In the genomic region with DNA sequence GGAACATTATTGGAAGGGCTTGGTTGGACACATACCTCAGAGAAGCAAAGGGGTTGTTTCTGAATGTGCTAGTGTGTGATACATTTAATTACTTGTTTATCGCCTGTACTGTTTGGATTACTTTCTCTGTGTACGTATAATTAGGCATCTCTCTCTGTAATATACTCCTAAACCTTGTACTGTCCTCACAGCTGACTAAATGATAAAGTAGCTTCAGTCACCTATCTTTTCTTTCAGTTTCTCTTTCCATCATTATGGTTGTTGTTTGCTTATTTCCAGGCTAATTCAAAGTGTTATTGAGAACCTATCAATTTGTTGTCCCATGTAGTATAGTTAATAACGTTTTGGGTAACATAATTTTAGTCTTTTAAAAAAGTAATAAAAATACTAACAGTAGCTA, we compare ENCODE assay signal across 15 cellular contexts. TPM values are rescaled to one million over a fixed set of nuclear protein-coding genes. Genes with fewer than 3 reads are reported as not detected.
A peak's percentile ranks its signal among the peaks of the same experiment; 100 is the strongest.
DNase-seq lines count a peak whose midpoint lies in the region; ATAC-seq and TF ChIP-seq lines count a peak whose summit lies in the region.
"Had no signal": no experiment of that assay in that cellular context is flagged by ENCODE, and none has a peak within 500 bp of the region (broad histone marks: within the 10 kb centered on the region; RNA-seq: fewer than 3 reads in every experiment).

No MANE protein-coding gene starts in this region.

- H3K9me3 Mint-ChIP-seq in activated T-helper 17 cell treated with anti-CD3 and anti-CD28 coated beads, Interleukin-2, amount 50 U/mL, for 72 hours: no peaks in the 10 kb centered on the region

- ATAC-seq in GM18502 (IDR thresholded peaks at IDR 0.05; ENCODE audit: poor library complexity, unreplicated experiment) (peak; percentile 63), HG02642 (IDR thresholded peaks at IDR 0.05; ENCODE audit: poor library complexity, unreplicated experiment) (peak; percentile 62)
- ATAC-seq in activated T-helper 17 cell treated with anti-CD3 and anti-CD28 coated beads, Interleukin-2, amount 50 U/mL, for 72 hours (replicated peaks): peak; percentile 66
- ATAC-seq: left lung, PC-3 had no signal

- BruUV-seq in A673 (replicated peaks; lab: Mats Ljungman, UMichigan): no TSS peak

- POLR2A ChIA-PET in A673 (lab: Charles Lee; ENCODE audit: low non-redundant PET): no interaction called here

- H3K4me1 Mint-ChIP-seq in activated T-helper 17 cell treated with anti-CD3 and anti-CD28 coated beads, Interleukin-2, amount 50 U/mL, for 72 hours: peaks cover 25% of the 10 kb centered on the region

- H3K27ac Mint-ChIP-seq in activated T-helper 17 cell treated with anti-CD3 and anti-CD28 coated beads, Interleukin-2, amount 50 U/mL, for 72 hours: no peak overlapping the region
- H3K27ac Mint-ChIP-seq: naive B cell had no signal

- H3K27me3 Mint-ChIP-seq in activated T-helper 17 cell treated with anti-CD3 and anti-CD28 coated beads, Interleukin-2, amount 50 U/mL, for 72 hours: no peaks in the 10 kb centered on the region
- H3K27me3 Mint-ChIP-seq: naive B cell had no signal

- DNase-seq in A673 (ENCODE audit: low spot score): no peak
- DNase-seq in GM20000 (ENCODE audit: low spot score): no peak
- DNase-seq in stimulated activated CD4-positive, alpha-beta T cell treated with anti-CD3 and anti-CD28 coated beads, Interleukin-12 subunit alpha, Interleukin-12 subunit beta, amount 100 ng/mL, for 4 hours: no peak
- no peak for DNase-seq in NCI-H2107 treated with DMSO at 0.1 percent for 48 hours (lab: John Stamatoyannopoulos, UW; ENCODE audit: unreplicated experiment)
- no peak for DNase-seq in GM19238 (ENCODE audit: insufficient read length, low spot score)
- DNase-seq: DMS79 treated with DMSO at 0.1 percent for 48 hours, left lung, naive B cell, PC-3 had no signal

- intact Hi-C loops in A673 (cut with micrococcal nuclease; ENCODE audit: unreplicated experiment): no loop called here

- TF ChIP-seq CTCF in A673 (conservative IDR thresholded peaks at IDR 0.05; ENCODE audit: low read depth, low read length) (no peak), GM20000 (IDR thresholded peaks at IDR 0.05; ENCODE audit: extremely low read depth, missing control alignments) (no peak)

- no peak overlapping the region for H3K4me3 ChIP-seq in A673 (ENCODE audit: low read depth, low read length, poor library complexity, severe bottlenecking)
- H3K4me3 ChIP-seq: ascending aorta, HAP-1, left lung, tibial nerve had no signal

- peak overlapping the region; percentile 3 for H3K27ac ChIP-seq in A673 (ENCODE audit: low read depth, low read length, poor library complexity, severe bottlenecking)
- H3K27ac ChIP-seq: ascending aorta had no signal

- H3K36me3 Mint-ChIP-seq in activated T-helper 17 cell treated with anti-CD3 and anti-CD28 coated beads, Interleukin-2, amount 50 U/mL, for 72 hours (ENCODE audit: low read depth): peaks cover 70% of the 10 kb centered on the region

- H3K4me1 ChIP-seq in A673 (ENCODE audit: insufficient read depth, low read length, poor library complexity, severe bottlenecking): peaks cover 38% of the 10 kb centered on the region

- no peaks in the 10 kb centered on the region for H3K9me3 ChIP-seq in A673 (ENCODE audit: low read depth, low read length, poor library complexity, severe bottlenecking)
- H3K9me3 ChIP-seq: ascending aorta, left lung had no signal

- CTCF ChIA-PET in A673 (lab: Charles Lee): interaction anchor here (0.6 kb wide), 1 partner anchor 123 kb away, joined by 3 read pairs; no protein-coding TSS in a partner anchor

- H3K27me3 ChIP-seq in A673 (replicated peaks; ENCODE audit: insufficient read depth, low read depth, low read length, poor library complexity): no peaks in the 10 kb centered on the region
- H3K27me3 ChIP-seq: ascending aorta, left lung, tibial nerve had no signal

- no peaks in the 10 kb centered on the region for H3K36me3 ChIP-seq in A673 (ENCODE audit: insufficient read depth, low read length, poor library complexity, severe bottlenecking)
- H3K36me3 ChIP-seq: HAP-1 had no signal

- H3K4me3 Mint-ChIP-seq in activated T-helper 17 cell treated with anti-CD3 and anti-CD28 coated beads, Interleukin-2, amount 50 U/mL, for 72 hours: peak overlapping the region; percentile 55
- H3K4me3 Mint-ChIP-seq: naive B cell had no signal

RNA-seq across cellular contexts. Expression of a gene that starts 34.0 kb away (rescaled TPM):
- total RNA-seq in A673 (2021): 17.3 and 21.1 TPM in 2 replicates
- total RNA-seq in activated T-helper 17 cell treated with anti-CD3 and anti-CD28 coated beads, Interleukin-2, amount 50 U/mL, for 72 hours: 100 to 1,000 TPM in 1 of 2 donors, 10 to 100 TPM in 1; 32.5 to 130 TPM
